9 cellular contexts compared by ENCODE assay signal in genomic region chr19:42023121-42023942, GRCh38. TPM values are rescaled to one million over a fixed set of nuclear protein-coding genes. Genes with fewer than 3 reads are reported as not detected.
DNase-seq lines count a peak whose midpoint lies in the region; ATAC-seq and TF ChIP-seq lines count a peak whose summit lies in the region.
"Had no signal": no experiment of that assay in that cellular context is flagged by ENCODE, and none has a peak within 500 bp of the region (broad histone marks: within the 10 kb centered on the region; RNA-seq: fewer than 3 reads in every experiment).

No MANE protein-coding gene starts in this region.

- no CpG with 5 or more reads among the region's 17 CpGs for WGBS in H9 (ENCODE audit: extremely low coverage, insufficient read length, low lambda C conversion rate)

- H3K27ac Mint-ChIP-seq in CD14-positive monocyte (no peak overlapping the region), H9 (peak overlapping the region in 2 of 3 experiments; percentile 68 to 92; a peak in 4 of 7 replicates)
- no peak overlapping the region for H3K27ac Mint-ChIP-seq in effector memory CD8-positive, alpha-beta T cell
- H3K27ac Mint-ChIP-seq: activated B cell treated with CpG ODN at 0.5 μM for 24 hours had no signal

- H3K23me2 ChIP-seq in H9 (ENCODE audit: insufficient read length, low read depth, low read length, poor library complexity, severe bottlenecking) = no peaks in the 10 kb centered on the region

- H2BK5ac ChIP-seq in H9 (ENCODE audit: insufficient read length, low read length) = no peak overlapping the region

- H4K20me1 ChIP-seq in H9 (ENCODE audit: control insufficient read depth, insufficient read depth, insufficient read length) = no peaks in the 10 kb centered on the region

- no peak overlapping the region for H3K18ac ChIP-seq in H9 (ENCODE audit: insufficient read length, low read depth, low read length)

- H2BK15ac ChIP-seq in H9 (ENCODE audit: low read depth, low read length) = no peak overlapping the region

- no peak overlapping the region for H3K27ac ChIP-seq in H9 (ENCODE audit: insufficient read length, low read depth, low read length)

- H4K5ac ChIP-seq in H9 (ENCODE audit: insufficient read length, low read depth, low read length) = no peak overlapping the region

- H3K4me3 Mint-ChIP-seq in CD14-positive monocyte = no peak overlapping the region
- no peak overlapping the region; a peak in 1 of 5 replicates for H3K4me3 Mint-ChIP-seq in H9
- H3K4me3 Mint-ChIP-seq in effector memory CD8-positive, alpha-beta T cell = no peak overlapping the region
- H3K4me3 Mint-ChIP-seq: activated B cell treated with CpG ODN at 0.5 μM for 24 hours had no signal

- TF ChIP-seq CTCF in CD14-positive monocyte (IDR thresholded peaks at IDR 0.05) (peak; percentile 40), H9 (conservative IDR thresholded peaks at IDR 0.05) (peak; percentile 77)

- no peaks in the 10 kb centered on the region for H3K4me1 Mint-ChIP-seq in CD14-positive monocyte
- peaks cover 3 to 6% of the 10 kb centered on the region in 2 experiments for H3K4me1 Mint-ChIP-seq in H9
- H3K4me1 Mint-ChIP-seq in effector memory CD8-positive, alpha-beta T cell (ENCODE audit: low read depth in 2 of 2) = no peaks in the 10 kb centered on the region
- H3K4me1 Mint-ChIP-seq: activated B cell treated with CpG ODN at 0.5 μM for 24 hours had no signal

- H3K4me2 ChIP-seq in H9 (ENCODE audit: insufficient read depth, insufficient read length, low read length) = no peak overlapping the region

- intact Hi-C loops in CD14-positive monocyte (cut with micrococcal nuclease) = no loop called here

- ATAC-seq in effector memory CD8-positive, alpha-beta T cell (replicated peaks) = no peak
- ATAC-seq in HG03045 (IDR thresholded peaks at IDR 0.05; ENCODE audit: unreplicated experiment) = no peak

- no peak overlapping the region for H3K9ac ChIP-seq in H9 (ENCODE audit: extremely low read depth, insufficient read length, low read length)

- no peak overlapping the region for H2BK12ac ChIP-seq in H9 (ENCODE audit: insufficient read length, low read depth, low read length)

- H3K9me3 Mint-ChIP-seq in CD14-positive monocyte = peaks cover 0 to 2% (median 0%) of the 10 kb centered on the region in 7 donors
- no peaks in the 10 kb centered on the region for H3K9me3 Mint-ChIP-seq in H9
- no peaks in the 10 kb centered on the region for H3K9me3 Mint-ChIP-seq in effector memory CD8-positive, alpha-beta T cell
- H3K9me3 Mint-ChIP-seq: activated B cell treated with CpG ODN at 0.5 μM for 24 hours had no signal

- H3K27me3 Mint-ChIP-seq in CD14-positive monocyte (ENCODE audit: low read depth in 3 of 3) (no peaks in the 10 kb centered on the region), H9 (ENCODE audit: low read depth) (no peaks in the 10 kb centered on the region; the same call in 1 of the 2 replicates)
- H3K27me3 Mint-ChIP-seq in effector memory CD8-positive, alpha-beta T cell = peaks cover 34 to 63% of the 10 kb centered on the region in 2 donors

- no peaks in the 10 kb centered on the region for H3K27me3 ChIP-seq in H9 (ENCODE audit: insufficient read depth, low read length)

- no peaks in the 10 kb centered on the region for H3K9me3 ChIP-seq in H9 (ENCODE audit: control insufficient read depth, low read depth, low read length)

- DNase-seq in CD14-positive monocyte (ENCODE audit: low spot score) (no peak), H9 (peak; percentile 76), SW480 (ENCODE audit: low spot score) (peak; percentile 54), iPS DF 19.7 (ENCODE audit: low read depth, low spot score) (peak; percentile 23), nucleus accumbens (lab: John Stamatoyannopoulos, UW) (no peak)
- no peak for DNase-seq in effector memory CD8-positive, alpha-beta T cell
- no peak for DNase-seq in activated CD4-positive, CD25-positive, alpha-beta regulatory T cell (lab: John Stamatoyannopoulos, UW)
- DNase-seq: activated B cell treated with CpG ODN at 0.5 μM for 24 hours had no signal

- no peak overlapping the region for H2BK20ac ChIP-seq in H9 (ENCODE audit: low read depth, low read length, poor library complexity, severe bottlenecking)

- no peak overlapping the region for H3K4ac ChIP-seq in H9 (ENCODE audit: low read depth, low read length)

- no peaks in the 10 kb centered on the region for H3K79me1 ChIP-seq in H9 (ENCODE audit: insufficient read depth, low read depth, low read length, poor library complexity, severe bottlenecking)

- H3K79me2 ChIP-seq in H9 (ENCODE audit: insufficient read depth, low read length) = no peaks in the 10 kb centered on the region

- H3K23ac ChIP-seq in H9 (ENCODE audit: insufficient read length, low read depth, low read length) = no peak overlapping the region

- no peak overlapping the region for H2BK120ac ChIP-seq in H9 (ENCODE audit: low read depth, low read length, poor library complexity, severe bottlenecking)

- H3K56ac ChIP-seq in H9 (ENCODE audit: insufficient read length, low read depth, low read length) = no peak overlapping the region

- no peaks in the 10 kb centered on the region for H3K4me1 ChIP-seq in H9 (ENCODE audit: insufficient read depth, low read length)

- no peak overlapping the region for H3K14ac ChIP-seq in H9 (ENCODE audit: insufficient read depth, low read length)

- H4K91ac ChIP-seq in H9 (ENCODE audit: insufficient read length, low read depth, low read length) = no peak overlapping the region

- H2AK5ac ChIP-seq in H9 (ENCODE audit: insufficient read length, low read length) = no peak overlapping the region

- H3K36me3 Mint-ChIP-seq in CD14-positive monocyte = no peaks in the 10 kb centered on the region
- peaks cover 32 to 63% (median 52%) of the 10 kb centered on the region in 3 experiments; a peak in 6 of 7 replicates for H3K36me3 Mint-ChIP-seq in H9 (ENCODE audit: insufficient read depth in 1 of 3, low read depth in 3 of 3)
- H3K36me3 Mint-ChIP-seq in effector memory CD8-positive, alpha-beta T cell (ENCODE audit: insufficient read depth) = no peaks in the 10 kb centered on the region

- no peak overlapping the region for H2AFZ ChIP-seq in H9 (ENCODE audit: low read length)

- no peak overlapping the region for H3T11ph ChIP-seq in H9 (ENCODE audit: low read length)

- H4K8ac ChIP-seq in H9 (replicated peaks; ENCODE audit: insufficient read length, low read depth, low read length) = no peak overlapping the region

RNA-seq across cellular contexts. Expression of gene ATP1A3, which starts 29.3 kb away (rescaled TPM):
- under 1 TPM in 1 of 2 donors, not detected in 1; 0.10 TPM for polyA plus RNA-seq in CD14-positive monocyte
- 11.6 and 12.0 TPM in 2 replicates for total RNA-seq in H9 (2021)

RNA-seq across cellular contexts. Expression of gene GRIK5, which starts 46.7 kb away (rescaled TPM):
- polyA plus RNA-seq in CD14-positive monocyte = under 1 TPM in 1 of 2 donors, not detected in 1; 0.12 TPM
- total RNA-seq in H9 (2021) = 43.1 and 45.0 TPM in 2 replicates

RNA-seq across cellular contexts. Expression of gene ZNF574, which starts 52.6 kb away (rescaled TPM):
- 1 to 10 TPM; 3.3 to 4.9 TPM for polyA plus RNA-seq in CD14-positive monocyte
- 35.6 and 36.3 TPM in 2 replicates for total RNA-seq in H9 (2021)

Comparison
In these comparisons a context has a peak if more than half of its experiments do, and no peak if none do; other contexts are left out.
1. DNase-seq: peak in H9 (single experiment), SW480 (single experiment) and iPS DF 19.7 (single experiment); none in CD14-positive monocyte (single experiment), nucleus accumbens (0 of 56), effector memory CD8-positive, alpha-beta T cell (0 of 3) and activated CD4-positive, CD25-positive, alpha-beta regulatory T cell (0 of 4).
2. H3K27ac Mint-ChIP-seq: peak in H9 (2 of 3); none in CD14-positive monocyte (0 of 7) and effector memory CD8-positive, alpha-beta T cell (0 of 2).